Comparison of ENCODE assay signal across 9 cellular contexts in the genomic region with DNA sequence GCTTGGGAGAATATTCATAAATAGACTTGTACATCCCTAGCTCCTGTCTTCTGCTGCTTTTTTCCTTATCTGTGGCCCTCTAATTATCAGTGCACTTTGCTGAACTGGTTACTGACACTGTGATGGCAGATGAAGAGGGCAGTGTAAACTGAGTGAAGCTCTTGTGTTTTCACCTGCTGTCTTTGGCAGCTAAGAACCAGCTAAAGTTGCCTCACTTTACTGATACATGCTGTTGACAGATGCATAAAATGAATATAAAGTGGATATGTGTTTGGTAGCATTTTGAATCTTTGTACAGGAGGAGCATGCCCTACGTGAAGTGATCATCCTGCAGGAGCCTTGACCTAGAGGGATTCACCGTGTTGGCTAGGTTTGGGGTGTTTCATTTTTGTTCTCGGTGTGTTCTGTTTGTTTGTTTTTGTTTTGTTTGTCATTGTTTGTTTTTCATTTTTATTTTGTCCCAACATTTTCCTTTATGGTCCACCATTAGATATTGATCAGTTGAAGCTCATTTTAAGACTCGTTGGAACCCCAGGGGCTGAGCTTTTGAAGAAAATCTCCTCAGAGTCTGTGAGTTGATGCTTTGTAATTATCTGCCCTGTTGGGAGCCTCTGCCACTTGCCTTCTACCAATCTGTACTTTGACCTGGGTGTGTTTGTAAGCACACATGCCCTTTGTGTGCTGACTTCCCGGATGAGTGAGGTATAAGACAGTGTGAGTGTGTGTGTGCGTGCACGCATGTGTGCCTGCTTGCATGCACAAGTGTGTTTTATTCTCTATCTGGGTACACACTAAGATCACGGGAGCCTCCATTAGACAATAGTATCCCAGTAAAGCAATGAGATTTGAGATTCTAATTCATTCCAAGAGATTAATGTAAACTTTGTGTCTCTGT. TPM values are rescaled to one million over a fixed set of nuclear protein-coding genes. Genes with fewer than 3 reads are reported as not detected.
A peak's percentile ranks its signal among the peaks of the same experiment; 100 is the strongest.
DNase-seq lines count a peak whose midpoint lies in the region; ATAC-seq and TF ChIP-seq lines count a peak whose summit lies in the region.
"Had no signal": no experiment of that assay in that cellular context is flagged by ENCODE, and none has a peak within 500 bp of the region (broad histone marks: within the 10 kb centered on the region; RNA-seq: fewer than 3 reads in every experiment).

No MANE protein-coding gene starts in this region.

- H3K4me3 ChIP-seq in hepatocyte: no peak overlapping the region

- H3K36me3 ChIP-seq in hepatocyte (replicated peaks; ENCODE audit: insufficient read depth, low read depth): no peaks in the 10 kb centered on the region

- DNase-seq in activated naive CD4-positive, alpha-beta T cell treated with anti-CD3 and anti-CD28 coated beads for 36 hours: no peak
- DNase-seq in activated naive CD4-positive, alpha-beta T cell (lab: John Stamatoyannopoulos, UW): no peak
- peak; percentile 80 for DNase-seq in NCI-H2227 treated with DMSO at 0.1 percent for 48 hours (lab: John Stamatoyannopoulos, UW)
- DNase-seq in hepatocyte (ENCODE audit: low spot score): peak; percentile 83
- DNase-seq in stimulated activated naive B cell treated with anti-CD40 and anti-IgM and Interleukin-4, amounts not matched to agents 10 μg/mL and 1 μg/mL and 100 μg/mL, for 72 hours: no peak
- no peak for DNase-seq in effector CD4-positive, alpha-beta T cell
- DNase-seq in NCI-H2081 (lab: John Stamatoyannopoulos, UW): no peak
- no peak for DNase-seq in MCF 10A (ENCODE audit: unreplicated experiment)

- intact Hi-C loops in activated naive CD4-positive, alpha-beta T cell treated with anti-CD3 and anti-CD28 coated beads for 36 hours (cut with micrococcal nuclease): loop anchor here (1.0 to 10.0 kb wide), 5 partner anchors 26 to 571 kb away; a partner anchor contains a TSS
- intact Hi-C loops in MCF 10A (cut with micrococcal nuclease): loop anchor here (1.0 to 10.0 kb wide), 3 partner anchors 68 to 341 kb away; a partner anchor contains a TSS

- H3K27me3 ChIP-seq in hepatocyte: no peaks in the 10 kb centered on the region

- H2AFZ ChIP-seq in hepatocyte: no peak overlapping the region

- H3K9me3 ChIP-seq in hepatocyte (ENCODE audit: low read depth): no peaks in the 10 kb centered on the region

- POLR2A ChIA-PET in MCF 10A (lab: Yijun Ruan, JAX): interaction anchor here (0.5 to 8.6 kb wide), 7 partner anchors 10 to 479 kb away, joined by 3 to 112 read pairs (median 4); a partner anchor contains a TSS

- no TSS peak for BruUV-seq in MCF 10A (replicated peaks; lab: Mats Ljungman, UMichigan)

- peak overlapping the region; percentile 97 for H3K27ac ChIP-seq in hepatocyte

- H3K27me3 Mint-ChIP-seq in activated naive CD4-positive, alpha-beta T cell treated with anti-CD3 and anti-CD28 coated beads for 36 hours (ENCODE audit: low read depth): no peaks in the 10 kb centered on the region
- H3K27me3 Mint-ChIP-seq in stimulated activated naive B cell treated with anti-CD40 and anti-IgM and Interleukin-4, amounts not matched to agents 10 μg/mL and 1 μg/mL and 100 μg/mL, for 72 hours: no peaks in the 10 kb centered on the region
- H3K27me3 Mint-ChIP-seq in MCF 10A (ENCODE audit: insufficient read depth, unreplicated experiment): no peaks in the 10 kb centered on the region

- no peaks in the 10 kb centered on the region for H3K36me3 Mint-ChIP-seq in activated naive CD4-positive, alpha-beta T cell treated with anti-CD3 and anti-CD28 coated beads for 36 hours (ENCODE audit: low read depth)
- peaks cover 5 to 33% of the 10 kb centered on the region in 2 donors for H3K36me3 Mint-ChIP-seq in stimulated activated naive B cell treated with anti-CD40 and anti-IgM and Interleukin-4, amounts not matched to agents 10 μg/mL and 1 μg/mL and 100 μg/mL, for 72 hours
- peaks cover 28% of the 10 kb centered on the region for H3K36me3 Mint-ChIP-seq in MCF 10A (ENCODE audit: insufficient read depth, unreplicated experiment)

- peak in 1 of 2 donors; percentile 33 for ATAC-seq in stimulated activated naive B cell treated with anti-CD40 and anti-IgM and Interleukin-4, amounts not matched to agents 10 μg/mL and 1 μg/mL and 100 μg/mL, for 72 hours (replicated peaks)

- peak overlapping the region; percentile 68 for H3K4me2 ChIP-seq in hepatocyte

- 60% methylated on average over 8 of the region's 8 CpGs for WGBS in hepatocyte (ENCODE audit: low lambda C conversion rate, missing lambda C conversion rate)

- no peaks in the 10 kb centered on the region for H3K79me2 ChIP-seq in hepatocyte

- H3K4me1 Mint-ChIP-seq in activated naive CD4-positive, alpha-beta T cell treated with anti-CD3 and anti-CD28 coated beads for 36 hours (ENCODE audit: low read depth): peaks cover 35% of the 10 kb centered on the region
- peaks cover 16 to 46% of the 10 kb centered on the region in 2 donors for H3K4me1 Mint-ChIP-seq in stimulated activated naive B cell treated with anti-CD40 and anti-IgM and Interleukin-4, amounts not matched to agents 10 μg/mL and 1 μg/mL and 100 μg/mL, for 72 hours
- peaks cover 6% of the 10 kb centered on the region for H3K4me1 Mint-ChIP-seq in MCF 10A (ENCODE audit: insufficient read depth, unreplicated experiment)

- CTCF ChIA-PET in activated naive CD4-positive, alpha-beta T cell treated with anti-CD3 and anti-CD28 coated beads for 36 hours (lab: Charles Lee): interaction anchor here (0.6 to 4.4 kb wide), 34 partner anchors 9 to 543 kb away, joined by 3 to 135 read pairs (median 5); a partner anchor contains a TSS
- CTCF ChIA-PET in MCF 10A (lab: Yijun Ruan, JAX): interaction anchor here (0.6 to 6.1 kb wide), 55 partner anchors 8 to 658 kb away, joined by 3 to 134 read pairs (median 5); a partner anchor contains a TSS

- H3K4me3 Mint-ChIP-seq in activated naive CD4-positive, alpha-beta T cell treated with anti-CD3 and anti-CD28 coated beads for 36 hours: no peak overlapping the region
- H3K4me3 Mint-ChIP-seq in stimulated activated naive B cell treated with anti-CD40 and anti-IgM and Interleukin-4, amounts not matched to agents 10 μg/mL and 1 μg/mL and 100 μg/mL, for 72 hours: no peak overlapping the region
- no peak overlapping the region for H3K4me3 Mint-ChIP-seq in MCF 10A (ENCODE audit: unreplicated experiment)

- no peaks in the 10 kb centered on the region for H3K9me3 Mint-ChIP-seq in activated naive CD4-positive, alpha-beta T cell treated with anti-CD3 and anti-CD28 coated beads for 36 hours
- no peaks in the 10 kb centered on the region for H3K9me3 Mint-ChIP-seq in stimulated activated naive B cell treated with anti-CD40 and anti-IgM and Interleukin-4, amounts not matched to agents 10 μg/mL and 1 μg/mL and 100 μg/mL, for 72 hours
- no peaks in the 10 kb centered on the region for H3K9me3 Mint-ChIP-seq in MCF 10A (ENCODE audit: unreplicated experiment)
- H3K9me3 Mint-ChIP-seq: activated T-helper 2 cell treated with anti-CD3 and anti-CD28 coated beads, Interferon-gamma antibody, Interleukin-2, Interleukin-4, amounts not matched to agents 10 μg/mL and 5 μg/mL and 100 μg/mL, durations not matched to agents 14 hours and 24 hours and 36 hours had no signal

- H3K4me1 ChIP-seq in hepatocyte (ENCODE audit: insufficient read depth): peaks cover 22% of the 10 kb centered on the region

- no peaks in the 10 kb centered on the region for H4K20me1 ChIP-seq in hepatocyte (ENCODE audit: insufficient read depth, poor library complexity, severe bottlenecking)

- TF ChIP-seq CTCF in hepatocyte (IDR thresholded peaks at IDR 0.05; ENCODE audit: poor library complexity) (no peak), MCF 10A (IDR thresholded peaks at IDR 0.05; ENCODE audit: unreplicated experiment) (no peak)

- H3K27ac Mint-ChIP-seq in activated naive CD4-positive, alpha-beta T cell treated with anti-CD3 and anti-CD28 coated beads for 36 hours: peak overlapping the region; percentile 42
- H3K27ac Mint-ChIP-seq in stimulated activated naive B cell treated with anti-CD40 and anti-IgM and Interleukin-4, amounts not matched to agents 10 μg/mL and 1 μg/mL and 100 μg/mL, for 72 hours: peak overlapping the region; percentile 37
- H3K27ac Mint-ChIP-seq in MCF 10A (ENCODE audit: low read depth, unreplicated experiment): no peak overlapping the region
- H3K27ac Mint-ChIP-seq: activated T-helper 2 cell treated with anti-CD3 and anti-CD28 coated beads, Interferon-gamma antibody, Interleukin-2, Interleukin-4, amounts not matched to agents 10 μg/mL and 5 μg/mL and 100 μg/mL, durations not matched to agents 14 hours and 24 hours and 36 hours had no signal

- no peaks in the 10 kb centered on the region for H3K9me2 ChIP-seq in hepatocyte (replicated peaks; ENCODE audit: insufficient read depth)

RNA-seq across cellular contexts. Expression of a gene that starts 34.6 kb away (rescaled TPM):
- 10 to 100 TPM; 49.8 to 51.4 TPM for total RNA-seq in activated naive CD4-positive, alpha-beta T cell treated with anti-CD3 and anti-CD28 coated beads for 36 hours
- 41.2 and 43.6 TPM in 2 replicates for total RNA-seq in hepatocyte
- 47.6 and 50.2 TPM in 2 replicates for polyA plus RNA-seq in hepatocyte
- total RNA-seq in MCF 10A (2022): 5.5 and 6.8 TPM in 2 replicates

Comparison
In these comparisons a context has a peak if more than half of its experiments do, and no peak if none do; other contexts are left out.
1. DNase-seq: peak in NCI-H2227 treated with DMSO at 0.1 percent for 48 hours (single experiment) and hepatocyte (single experiment); none in activated naive CD4-positive, alpha-beta T cell treated with anti-CD3 and anti-CD28 coated beads for 36 hours (single experiment), activated naive CD4-positive, alpha-beta T cell (0 of 4), stimulated activated naive B cell treated with anti-CD40 and anti-IgM and Interleukin-4, amounts not matched to agents 10 μg/mL and 1 μg/mL and 100 μg/mL, for 72 hours (single experiment), effector CD4-positive, alpha-beta T cell (single experiment), NCI-H2081 (0 of 2) and MCF 10A (single experiment).